Comparison of ENCODE assay signal across 8 cellular contexts in the genomic region with DNA sequence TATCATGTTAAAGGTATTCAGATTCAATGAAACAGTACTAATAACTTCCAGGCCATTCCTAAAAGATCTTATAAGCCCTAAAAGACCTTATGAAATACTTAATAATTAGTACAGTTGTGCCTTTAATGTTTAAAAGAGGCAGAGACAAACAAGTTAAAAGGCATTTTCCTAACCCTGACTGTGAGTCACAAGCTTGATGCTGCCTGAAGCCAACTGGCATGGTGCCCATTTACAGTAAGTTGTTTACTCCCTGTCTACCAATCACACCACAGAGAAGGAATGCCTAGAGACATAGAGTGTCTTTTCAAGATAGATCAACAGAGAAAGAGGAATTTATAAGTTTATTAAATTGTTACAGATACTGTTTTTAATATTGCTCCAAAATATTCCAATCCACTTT. TPM values are rescaled to one million over a fixed set of nuclear protein-coding genes. Genes with fewer than 3 reads are reported as not detected.
DNase-seq lines count a peak whose midpoint lies in the region; ATAC-seq and TF ChIP-seq lines count a peak whose summit lies in the region.

No MANE protein-coding gene starts in this region.

- no peaks in the 10 kb centered on the region for H3K36me3 ChIP-seq in body of pancreas (replicated peaks in 1 of 2; ENCODE audit: insufficient read depth in 1 of 2, low read depth in 2 of 2)
- no peaks in the 10 kb centered on the region for H3K36me3 ChIP-seq in kidney epithelial cell (ENCODE audit: control insufficient read depth, insufficient read depth, low read length)

- DNase-seq in AG20443 (ENCODE audit: low spot score) (peak; percentile 76), RPMI7951 (ENCODE audit: low read depth) (peak; percentile 92), body of pancreas (peak; percentile 56 to 78 (median 74)), kidney epithelial cell (ENCODE audit: low read depth) (peak; percentile 85), SKM-1 (lab: John Stamatoyannopoulos, UW; ENCODE audit: unreplicated experiment) (no peak)
- peak; percentile 22 for DNase-seq in stimulated activated CD8-positive, alpha-beta memory T cell treated with anti-CD3 and anti-CD28 coated beads, Interleukin-15, amount 100 ng/mL, for 1 hour (ENCODE audit: low read depth)

- intact Hi-C loops in body of pancreas (cut with DNase I): no loop called here

- H3K4me3 ChIP-seq in body of pancreas: no peak overlapping the region
- H3K4me3 ChIP-seq in kidney epithelial cell (ENCODE audit: low read depth, low read length): no peak overlapping the region

- ATAC-seq in HG02798 (IDR thresholded peaks at IDR 0.05; ENCODE audit: poor library complexity, unreplicated experiment) (peak; percentile 31), body of pancreas (no peak), HG02852 (IDR thresholded peaks at IDR 0.05; ENCODE audit: unreplicated experiment) (no peak)

- no peaks in the 10 kb centered on the region for H3K27me3 ChIP-seq in body of pancreas
- no peaks in the 10 kb centered on the region for H3K27me3 ChIP-seq in kidney epithelial cell (ENCODE audit: control insufficient read depth, insufficient read depth, low read length)

- peaks cover 41% of the 10 kb centered on the region for H3K4me1 ChIP-seq in body of pancreas

- no peak overlapping the region for H3K27ac ChIP-seq in body of pancreas

- TF ChIP-seq CTCF in body of pancreas (IDR thresholded peaks at IDR 0.05) (no peak), kidney epithelial cell (IDR thresholded peaks at IDR 0.05; ENCODE audit: insufficient read depth, low read length, poor library complexity, severe bottlenecking) (no peak)

- TF ChIP-seq POLR2A in body of pancreas (IDR thresholded peaks at IDR 0.05): no peak

- H3K9me3 ChIP-seq in body of pancreas: no peaks in the 10 kb centered on the region

RNA-seq across cellular contexts. Expression of a gene that starts 47.8 kb away (rescaled TPM):
- 40.6 and 53.0 TPM in 2 replicates for total RNA-seq in RPMI7951 (2014; rRNA removed; shearing (Covaris generic))
- total RNA-seq in body of pancreas: 10 to 100 TPM; 18.5 to 25.2 TPM
- total RNA-seq in kidney epithelial cell: 18.3 and 25.3 TPM in 2 replicates
